ENCODE assay signal across 1 cellular context in the genomic region with DNA sequence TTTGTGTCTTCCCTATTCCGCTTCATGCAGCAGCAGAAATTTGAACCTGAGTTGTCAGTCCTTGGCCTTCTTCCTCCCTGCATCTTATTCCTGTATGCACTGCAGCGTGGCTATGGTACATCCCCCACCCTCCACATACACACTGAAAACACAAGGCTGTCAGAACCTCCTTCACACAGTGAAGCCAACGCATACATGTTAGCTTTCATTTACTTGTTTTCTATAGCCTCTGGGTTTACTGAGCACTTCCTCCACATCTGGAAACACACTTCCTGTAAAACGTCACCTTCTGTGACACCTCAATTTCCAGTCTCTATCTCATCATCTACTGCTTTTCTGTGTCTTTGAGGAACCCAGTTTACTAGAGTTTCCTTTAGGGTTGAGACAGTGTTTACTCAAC.
TF ChIP-seq lines count a peak whose summit lies in the region.

No MANE protein-coding gene starts in this region.

TF ChIP-seq in WTC11, 78 proteins besides CTCF, POLR2A, EP300 and RAD21 (continued from another document):
- no peak for TF ChIP-seq ZNF396 (CRISPR knock-in tag; IDR thresholded peaks at IDR 0.05; ENCODE audit: borderline replicate concordance)
- TF ChIP-seq, protein P1, sequence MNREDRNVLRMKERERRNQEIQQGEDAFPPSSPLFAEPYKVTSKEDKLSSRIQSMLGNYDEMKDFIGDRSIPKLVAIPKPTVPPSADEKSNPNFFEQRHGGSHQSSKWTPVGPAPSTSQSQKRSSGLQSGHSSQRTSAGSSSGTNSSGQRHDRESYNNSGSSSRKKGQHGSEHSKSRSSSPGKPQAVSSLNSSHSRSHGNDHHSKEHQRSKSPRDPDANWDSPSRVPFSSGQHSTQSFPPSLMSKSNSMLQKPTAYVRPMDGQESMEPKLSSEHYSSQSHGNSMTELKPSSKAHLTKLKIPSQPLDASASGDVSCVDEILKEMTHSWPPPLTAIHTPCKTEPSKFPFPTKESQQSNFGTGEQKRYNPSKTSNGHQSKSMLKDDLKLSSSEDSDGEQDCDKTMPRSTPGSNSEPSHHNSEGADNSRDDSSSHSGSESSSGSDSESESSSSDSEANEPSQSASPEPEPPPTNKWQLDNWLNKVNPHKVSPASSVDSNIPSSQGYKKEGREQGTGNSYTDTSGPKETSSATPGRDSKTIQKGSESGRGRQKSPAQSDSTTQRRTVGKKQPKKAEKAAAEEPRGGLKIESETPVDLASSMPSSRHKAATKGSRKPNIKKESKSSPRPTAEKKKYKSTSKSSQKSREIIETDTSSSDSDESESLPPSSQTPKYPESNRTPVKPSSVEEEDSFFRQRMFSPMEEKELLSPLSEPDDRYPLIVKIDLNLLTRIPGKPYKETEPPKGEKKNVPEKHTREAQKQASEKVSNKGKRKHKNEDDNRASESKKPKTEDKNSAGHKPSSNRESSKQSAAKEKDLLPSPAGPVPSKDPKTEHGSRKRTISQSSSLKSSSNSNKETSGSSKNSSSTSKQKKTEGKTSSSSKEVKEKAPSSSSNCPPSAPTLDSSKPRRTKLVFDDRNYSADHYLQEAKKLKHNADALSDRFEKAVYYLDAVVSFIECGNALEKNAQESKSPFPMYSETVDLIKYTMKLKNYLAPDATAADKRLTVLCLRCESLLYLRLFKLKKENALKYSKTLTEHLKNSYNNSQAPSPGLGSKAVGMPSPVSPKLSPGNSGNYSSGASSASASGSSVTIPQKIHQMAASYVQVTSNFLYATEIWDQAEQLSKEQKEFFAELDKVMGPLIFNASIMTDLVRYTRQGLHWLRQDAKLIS (CRISPR knock-in tag; IDR thresholded peaks at IDR 0.05; ENCODE audit: borderline replicate concordance), result no peak
